ENCODE assay signal across 8 cellular contexts in genomic region chr2:70088508-70089219, GRCh38. TPM values are rescaled to one million over a fixed set of nuclear protein-coding genes. Genes with fewer than 3 reads are reported as not detected.
DNase-seq lines count a peak whose midpoint lies in the region; ATAC-seq and TF ChIP-seq lines count a peak whose summit lies in the region.

No MANE protein-coding gene starts in this region.

- no peak for DNase-seq in GM12864 (ENCODE audit: low read depth)
- peak; percentile 66 to 73 for DNase-seq in NCI-H446 (lab: John Stamatoyannopoulos, UW)
- DNase-seq in central memory CD8-positive, alpha-beta T cell (ENCODE audit: low spot score in 2 of 2), result no peak
- no peak for DNase-seq in natural killer cell
- DNase-seq in GM19240 (ENCODE audit: insufficient read length, low spot score), result no peak
- no peak for DNase-seq in NCI-H128 (lab: John Stamatoyannopoulos, UW; ENCODE audit: unreplicated experiment)

- intact Hi-C loops in natural killer cell (cut with micrococcal nuclease), result loop anchor here (5.0 kb wide), 2 partner anchors 204 to 261 kb away; partner anchors contain the start of genes GMCL1 and SNRPG

- H3K36me3 Mint-ChIP-seq in central memory CD8-positive, alpha-beta T cell (ENCODE audit: insufficient read depth), result peaks cover 44% of the 10 kb centered on the region
- peaks cover 6% of the 10 kb centered on the region for H3K36me3 Mint-ChIP-seq in natural killer cell

- H3K9me3 Mint-ChIP-seq in central memory CD8-positive, alpha-beta T cell, result no peaks in the 10 kb centered on the region
- no peaks in the 10 kb centered on the region for H3K9me3 Mint-ChIP-seq in natural killer cell

- no peak for ATAC-seq in central memory CD8-positive, alpha-beta T cell (replicated peaks; ENCODE audit: extremely low read depth, poor library complexity, severe bottlenecking)
- no peak for ATAC-seq in natural killer cell
- ATAC-seq in HG03354 (IDR thresholded peaks at IDR 0.05; ENCODE audit: poor library complexity, severe bottlenecking, unreplicated experiment), result no peak
- no peak for ATAC-seq in HG03159 (IDR thresholded peaks at IDR 0.05; ENCODE audit: unreplicated experiment)

- peak overlapping the region; percentile 97 for H3K4me3 Mint-ChIP-seq in central memory CD8-positive, alpha-beta T cell
- peak overlapping the region; percentile 97 for H3K4me3 Mint-ChIP-seq in natural killer cell

- H3K27me3 Mint-ChIP-seq in central memory CD8-positive, alpha-beta T cell, result no peaks in the 10 kb centered on the region
- H3K27me3 Mint-ChIP-seq in natural killer cell (ENCODE audit: low read depth in 2 of 2), result no peaks in the 10 kb centered on the region

- H3K4me3 ChIP-seq in GM12864 (ENCODE audit: low read depth, low read length), result peak overlapping the region; percentile 78

- peak overlapping the region; percentile 100 for H3K27ac Mint-ChIP-seq in central memory CD8-positive, alpha-beta T cell (ENCODE audit: low read depth)
- peak overlapping the region; percentile 99 to 100 for H3K27ac Mint-ChIP-seq in natural killer cell

- TF ChIP-seq CTCF in GM12864 (IDR thresholded peaks at IDR 0.05; ENCODE audit: low read depth, low read length, missing control alignments) (no peak), natural killer cell (IDR thresholded peaks at IDR 0.05) (no peak)

- peaks cover 67% of the 10 kb centered on the region for H3K4me1 Mint-ChIP-seq in central memory CD8-positive, alpha-beta T cell
- H3K4me1 Mint-ChIP-seq in natural killer cell, result peaks cover 71 to 82% of the 10 kb centered on the region in 2 donors

RNA-seq across cellular contexts. Expression of gene PCBP1, which starts 1.4 kb away (rescaled TPM):
- total RNA-seq in natural killer cell, result 100 to 1,000 TPM; 329 to 358 (median 352) TPM

Comparison
In these comparisons a context has a peak if more than half of its experiments do, and no peak if none do; other contexts are left out.
1. DNase-seq: peak in NCI-H446 (2 of 2); none in GM12864 (single experiment), central memory CD8-positive, alpha-beta T cell (0 of 2), natural killer cell (single experiment), GM19240 (single experiment) and NCI-H128 (single experiment).